In the genomic region with DNA sequence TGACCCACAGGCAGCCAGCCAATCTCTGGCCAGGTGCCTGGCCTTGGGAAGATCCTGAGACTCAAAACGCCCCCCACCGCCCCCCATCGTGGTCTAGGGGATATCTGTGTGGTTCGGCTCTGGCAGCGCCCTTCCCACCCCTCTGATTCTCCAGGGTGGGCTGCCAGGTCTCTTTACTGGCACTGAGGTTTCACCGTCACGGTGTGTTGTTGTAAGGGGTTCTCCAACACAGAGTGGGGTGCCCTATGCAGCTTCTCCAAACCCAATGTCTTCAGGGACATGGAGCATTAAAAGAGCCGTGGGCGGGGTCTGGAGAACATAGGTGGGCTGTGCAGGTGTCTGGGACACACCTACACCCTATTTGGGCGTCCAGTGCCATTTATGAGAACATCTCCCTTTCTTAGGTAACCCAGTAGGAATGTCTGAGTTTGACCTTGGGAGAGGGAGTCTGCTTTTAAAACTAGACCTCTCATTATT, we compare ENCODE assay signal across 1 cellular context.
TF ChIP-seq lines count a peak whose summit lies in the region.

No MANE protein-coding gene starts in this region.

TF ChIP-seq in A549, 52 proteins besides CTCF, POLR2A, EP300 and RAD21 (continued from another document):
- TF ChIP-seq, protein P1, sequence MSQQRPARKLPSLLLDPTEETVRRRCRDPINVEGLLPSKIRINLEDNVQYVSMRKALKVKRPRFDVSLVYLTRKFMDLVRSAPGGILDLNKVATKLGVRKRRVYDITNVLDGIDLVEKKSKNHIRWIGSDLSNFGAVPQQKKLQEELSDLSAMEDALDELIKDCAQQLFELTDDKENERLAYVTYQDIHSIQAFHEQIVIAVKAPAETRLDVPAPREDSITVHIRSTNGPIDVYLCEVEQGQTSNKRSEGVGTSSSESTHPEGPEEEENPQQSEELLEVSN (IDR thresholded peaks at IDR 0.05; ENCODE audit: borderline replicate concordance, low read depth), result no peak
- TF ChIP-seq HOXB5 (CRISPR knock-in tag; IDR thresholded peaks at IDR 0.05), result no peak
